1 cellular context compared by ENCODE assay signal in the genomic region with DNA sequence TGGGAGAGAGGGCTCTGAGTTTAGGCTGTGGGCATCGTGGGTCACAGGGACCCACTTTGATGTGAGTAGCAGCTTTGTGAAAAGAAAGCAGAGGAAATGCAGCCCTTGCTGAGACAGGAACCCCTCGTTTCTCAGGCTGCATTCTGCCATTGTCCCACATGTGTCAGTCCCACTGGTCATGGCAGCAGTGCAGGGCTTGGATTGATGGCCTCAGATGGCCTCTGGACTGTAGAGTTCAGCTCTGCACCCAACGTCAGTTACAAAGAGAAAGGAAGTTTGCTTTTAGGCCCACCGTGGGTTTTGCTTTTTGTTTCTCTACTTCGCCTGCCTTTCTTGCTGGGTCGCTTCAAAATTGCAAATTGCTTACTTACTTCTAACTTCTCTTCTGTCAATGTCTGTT.
TF ChIP-seq lines count a peak whose summit lies in the region.

No MANE protein-coding gene starts in this region.

TF ChIP-seq in HepG2, 621 proteins besides CTCF, POLR2A, EP300 and RAD21 (continued from another document):
- no peak for TF ChIP-seq ZNF337 (CRISPR knock-in tag; IDR thresholded peaks at IDR 0.05; ENCODE audit: borderline replicate concordance, low read depth)
TF ChIP-seq in HepG2: peak in this region for 45.
